17 cellular contexts compared by ENCODE assay signal in genomic region chr1:25253911-25254310, GRCh38. TPM values are rescaled to one million over a fixed set of nuclear protein-coding genes. Genes with fewer than 3 reads are reported as not detected.
DNase-seq lines count a peak whose midpoint lies in the region; FAIRE-seq and TF ChIP-seq lines count a peak whose summit lies in the region.
"Had no signal": no experiment of that assay in that cellular context is flagged by ENCODE, and none has a peak within 500 bp of the region (broad histone marks: within the 10 kb centered on the region; RNA-seq: fewer than 3 reads in every experiment).

No MANE protein-coding gene starts in this region.

- no peak overlapping the region for H3K4me3 Mint-ChIP-seq in activated CD4-positive, alpha-beta T cell treated with anti-CD3 and anti-CD28 coated beads, Interleukin-2, amount 10 ng/mL, durations not matched to agents 7 days and 5 days
- H3K4me3 Mint-ChIP-seq: activated naive CD8-positive, alpha-beta T cell treated with anti-CD3 and anti-CD28 coated beads for 36 hours; memory B cell had no signal

- H2BK12ac ChIP-seq in H1 (ENCODE audit: low read depth, low read length): no peak overlapping the region

- no peaks in the 10 kb centered on the region for H3K27me3 ChIP-seq in H1 (replicated peaks in 1 of 4; ENCODE audit: control insufficient read depth in 3 of 4, extremely low read depth in 1 of 4, insufficient read depth in 3 of 4, low read length in 3 of 4)
- no peaks in the 10 kb centered on the region for H3K27me3 ChIP-seq in osteoblast (ENCODE audit: insufficient read depth, low read length)
- H3K27me3 ChIP-seq: neutrophil had no signal

- TF ChIP-seq POLR2A in NB4 (IDR thresholded peaks at IDR 0.05; ENCODE audit: extremely low read depth, insufficient read length): no peak
- no peak for TF ChIP-seq POLR2A in H1 (IDR thresholded peaks at IDR 0.05; ENCODE audit: control extremely low read depth in 1 of 2, low read depth in 2 of 2, low read length in 2 of 2)

- no peak overlapping the region for H3K27ac Mint-ChIP-seq in activated CD4-positive, alpha-beta T cell treated with anti-CD3 and anti-CD28 coated beads, Interleukin-2, amount 10 ng/mL, durations not matched to agents 7 days and 5 days
- H3K27ac Mint-ChIP-seq: activated naive CD8-positive, alpha-beta T cell treated with anti-CD3 and anti-CD28 coated beads for 36 hours; memory B cell had no signal

- H3K9me3 Mint-ChIP-seq in activated CD4-positive, alpha-beta T cell treated with anti-CD3 and anti-CD28 coated beads, Interleukin-2, amount 10 ng/mL, durations not matched to agents 7 days and 5 days: no peaks in the 10 kb centered on the region
- H3K9me3 Mint-ChIP-seq: activated naive CD8-positive, alpha-beta T cell treated with anti-CD3 and anti-CD28 coated beads for 36 hours; memory B cell had no signal

- H2BK120ac ChIP-seq in H1 (replicated peaks; ENCODE audit: low read depth, low read length): no peak overlapping the region

- H4K91ac ChIP-seq in H1 (replicated peaks; ENCODE audit: insufficient read length, low read length): no peak overlapping the region

- H3K27me3 Mint-ChIP-seq in activated CD4-positive, alpha-beta T cell treated with anti-CD3 and anti-CD28 coated beads, Interleukin-2, amount 10 ng/mL, durations not matched to agents 7 days and 5 days: no peaks in the 10 kb centered on the region
- H3K27me3 Mint-ChIP-seq: activated naive CD8-positive, alpha-beta T cell treated with anti-CD3 and anti-CD28 coated beads for 36 hours; memory B cell had no signal

- H3K18ac ChIP-seq in H1 (ENCODE audit: extremely low read depth, low read length): no peak overlapping the region

- H3K36me3 ChIP-seq in H1 (ENCODE audit: control insufficient read depth in 2 of 4, insufficient read depth in 4 of 4, low read length in 3 of 4) (no peaks in the 10 kb centered on the region), osteoblast (ENCODE audit: insufficient read depth, low read length) (no peaks in the 10 kb centered on the region)
- H3K36me3 ChIP-seq: neutrophil had no signal

- H3K9ac ChIP-seq in H1 (replicated peaks in 1 of 4; ENCODE audit: extremely low read depth in 1 of 4, low read depth in 3 of 4, low read length in 3 of 4): no peak overlapping the region

- H4K20me1 ChIP-seq in H1 (replicated peaks in 1 of 2; ENCODE audit: control insufficient read depth in 1 of 2, insufficient read depth in 2 of 2, low read length in 2 of 2) (no peaks in the 10 kb centered on the region), osteoblast (ENCODE audit: insufficient read depth, low read length) (no peaks in the 10 kb centered on the region)

- no peak for TF ChIP-seq RAD21 in H1 (IDR thresholded peaks at IDR 0.05 in 1 of 2, conservative IDR thresholded peaks at IDR 0.05 in 1 of 2; ENCODE audit: low read depth in 2 of 2, low read length in 2 of 2)

- no peaks in the 10 kb centered on the region for H3K79me1 ChIP-seq in H1 (ENCODE audit: low read depth, low read length)

- no peak overlapping the region for H3K14ac ChIP-seq in H1 (ENCODE audit: insufficient read length)

- no peak overlapping the region for H3K23ac ChIP-seq in H1 (ENCODE audit: insufficient read length)

- peak; percentile 22 for DNase-seq in ELF-1 (ENCODE audit: low read depth, low spot score)
- DNase-seq in NB4 (ENCODE audit: low read depth): peak; percentile 0
- no peak for DNase-seq in H1 (ENCODE audit: low read depth in 1 of 2, low spot score in 2 of 2)
- peak; percentile 69 for DNase-seq in osteoblast (ENCODE audit: insufficient read length, low spot score, missing footprints)
- DNase-seq in activated CD4-positive, alpha-beta T cell treated with anti-CD3 and anti-CD28 coated beads for 4 hours: no peak
- DNase-seq in DMS79 (lab: John Stamatoyannopoulos, UW): no peak
- no peak for DNase-seq in activated CD4-positive, alpha-beta T cell treated with anti-CD3 and anti-CD28 coated beads, Interleukin-2, amount 10 ng/mL, durations not matched to agents 7 days and 5 days
- DNase-seq: activated naive CD8-positive, alpha-beta T cell treated with anti-CD3 and anti-CD28 coated beads for 36 hours; Caco-2; NCI-H1092 treated with DMSO at 0.1 percent for 48 hours; OCI-M1; stimulated activated naive CD8-positive, alpha-beta T cell treated with anti-CD3 and anti-CD28 coated beads, Interleukin-15, Interleukin-2, amounts not matched to agents 100 U/mL and 50 U/mL, for 24 hours had no signal

- H2BK20ac ChIP-seq in H1 (ENCODE audit: low read length): no peak overlapping the region

- TF ChIP-seq CTCF in NB4 (IDR thresholded peaks at IDR 0.05; ENCODE audit: low read depth, low read length) (no peak), H1 (IDR thresholded peaks at IDR 0.05; ENCODE audit: control extremely low read depth in 1 of 3, insufficient read depth in 1 of 3, low read depth in 1 of 3, low read length in 3 of 3) (no peak), osteoblast (IDR thresholded peaks at IDR 0.05; ENCODE audit: extremely low read depth, low read depth, low read length) (no peak)

- H3K27ac ChIP-seq in H1 (ENCODE audit: low read depth, low read length): 0 out of 2 replicates have a peak overlapping the region, but pooled peaks have one; percentile 51
- H3K27ac ChIP-seq in osteoblast (ENCODE audit: low read depth, low read length): peak overlapping the region; percentile 65
- H3K27ac ChIP-seq: neutrophil, skin epidermis had no signal

- H3K23me2 ChIP-seq in H1 (ENCODE audit: low read depth, low read length): no peaks in the 10 kb centered on the region

- CTCF ChIA-PET in H1 (lab: Charles Lee; ENCODE audit: partially characterized antibody): interaction anchor here (0.6 to 1.5 kb wide), 4 partner anchors 15 to 266 kb away, joined by 3 to 5 read pairs (median 3); no protein-coding TSS in a partner anchor
- CTCF ChIA-PET in activated CD4-positive, alpha-beta T cell treated with anti-CD3 and anti-CD28 coated beads, Interleukin-2, amount 10 ng/mL, durations not matched to agents 7 days and 5 days (lab: Charles Lee): interaction anchor here (0.8 to 2.4 kb wide), 2 partner anchors 14 to 325 kb away, joined by 3 to 9 read pairs; no protein-coding TSS in a partner anchor

- H3K4me1 Mint-ChIP-seq in activated CD4-positive, alpha-beta T cell treated with anti-CD3 and anti-CD28 coated beads, Interleukin-2, amount 10 ng/mL, durations not matched to agents 7 days and 5 days: no peaks in the 10 kb centered on the region

- H3K56ac ChIP-seq in H1 (replicated peaks; ENCODE audit: insufficient read length, low read depth, low read length): no peak overlapping the region

- H3K4me2 ChIP-seq in H1 (ENCODE audit: insufficient read depth in 1 of 2, low read depth in 2 of 2, low read length in 2 of 2): peak overlapping the region in 1 of 2 experiments; percentile 10; a peak in 1 of 4 replicates
- peak overlapping the region; percentile 11 for H3K4me2 ChIP-seq in osteoblast (ENCODE audit: insufficient read depth, low read length)

- H2BK5ac ChIP-seq in H1 (ENCODE audit: low read depth, low read length): no peak overlapping the region

- POLR2A ChIA-PET in H1 (lab: Charles Lee; ENCODE audit: partially characterized antibody): interaction anchor here (1.0 to 1.7 kb wide), 4 partner anchors 9 to 32 kb away, joined by 3 to 9 read pairs (median 4); no protein-coding TSS in a partner anchor
- POLR2A ChIA-PET in activated CD4-positive, alpha-beta T cell treated with anti-CD3 and anti-CD28 coated beads, Interleukin-2, amount 10 ng/mL, durations not matched to agents 7 days and 5 days (lab: Charles Lee): no interaction called here

- no peak overlapping the region for H2AFZ ChIP-seq in H1 (ENCODE audit: low read length)
- no peak overlapping the region for H2AFZ ChIP-seq in osteoblast (ENCODE audit: low read length)

- H3K4me1 ChIP-seq in H1 (replicated peaks in 1 of 4; ENCODE audit: control insufficient read depth in 3 of 4, insufficient read depth in 4 of 4, low read length in 3 of 4) (peaks cover 0 to 5% (median 4%) of the 10 kb centered on the region in 4 experiments; a peak in 4 of 7 replicates), osteoblast (ENCODE audit: insufficient read depth, low read length) (peaks cover 29% of the 10 kb centered on the region)

- no peak overlapping the region; the same call in 1 of the 2 replicates for H4K8ac ChIP-seq in H1 (ENCODE audit: extremely low read depth, insufficient read depth, low read length)

- H2AK5ac ChIP-seq in H1 (ENCODE audit: low read depth, low read length): no peak overlapping the region

- no peak overlapping the region for H3K4me3 ChIP-seq in NB4 (ENCODE audit: low read depth, low read length)
- no peak overlapping the region for H3K4me3 ChIP-seq in H1 (ENCODE audit: extremely low read depth in 1 of 4, insufficient read depth in 2 of 4, low read depth in 3 of 4, low read length in 4 of 4)
- no peak overlapping the region for H3K4me3 ChIP-seq in osteoblast (ENCODE audit: insufficient read depth, low read length)
- H3K4me3 ChIP-seq: skin epidermis had no signal

- peak; percentile 86 for FAIRE-seq in H1 (lab: Jason Lieb, UNC)

- no peaks in the 10 kb centered on the region for H3K9me3 ChIP-seq in H1 (ENCODE audit: insufficient read depth in 2 of 2, low read depth in 1 of 2, low read length in 1 of 2)
- no peaks in the 10 kb centered on the region for H3K9me3 ChIP-seq in osteoblast (ENCODE audit: low read depth, low read length)
- H3K9me3 ChIP-seq: Caco-2, neutrophil had no signal

- TF ChIP-seq EP300 in H1 (IDR thresholded peaks at IDR 0.05; ENCODE audit: borderline replicate concordance in 1 of 2, low read depth in 2 of 2, low read length in 2 of 2): no peak

- no peak overlapping the region for H4K5ac ChIP-seq in H1 (ENCODE audit: insufficient read length, low read depth, low read length)

- H3K79me2 ChIP-seq in H1 (ENCODE audit: control insufficient read depth in 1 of 2, insufficient read depth in 2 of 2, low read length in 2 of 2) (no peaks in the 10 kb centered on the region), osteoblast (ENCODE audit: insufficient read depth, low read length) (peaks cover 8% of the 10 kb centered on the region)

- no peaks in the 10 kb centered on the region for H3K36me3 Mint-ChIP-seq in activated CD4-positive, alpha-beta T cell treated with anti-CD3 and anti-CD28 coated beads, Interleukin-2, amount 10 ng/mL, durations not matched to agents 7 days and 5 days (ENCODE audit: low read depth)
- H3K36me3 Mint-ChIP-seq: activated naive CD8-positive, alpha-beta T cell treated with anti-CD3 and anti-CD28 coated beads for 36 hours; memory B cell had no signal

- 58% methylated on average over 2 of the region's 2 CpGs; no CpG with 5 or more reads in 1 of the 2 experiments for WGBS in H1 (ENCODE audit: extremely low coverage in 1 of 2, insufficient coverage in 1 of 2, insufficient read length in 1 of 2, insufficient replicate concordance in 2 of 2, low coverage in 1 of 2, low lambda C conversion rate in 2 of 2, missing lambda C conversion rate in 1 of 2), 2 experiments

- H2BK15ac ChIP-seq in H1 (ENCODE audit: low read length): no peak overlapping the region

- H3K4ac ChIP-seq in H1 (replicated peaks; ENCODE audit: insufficient read length, low read depth, low read length): no peak overlapping the region

RNA-seq across cellular contexts. Expression of gene RSRP1, which starts 6.7 kb away (rescaled TPM):
- 59.4 and 60.4 TPM in 2 replicates for total RNA-seq in H1 (2021; fragmentation: NEBNext Ultra II Directional; extraction: Animal tissue kit (Norgen Biotek cat#: 25700))
- polyA plus RNA-seq in H1 (2011; rRNA removed): 32.9 and 38.2 TPM in 2 replicates
- polyA plus RNA-seq in H1 (2011; cell fraction: cytosol; rRNA removed): 66.1 TPM
- 111 TPM for polyA plus RNA-seq in H1 (2011; cell fraction: nucleus; rRNA removed)
- polyA plus RNA-seq in H1 (2012, experiment 1 of 2): 33.1 to 58.0 TPM (median 48.2 TPM) in 4 replicates
- polyA plus RNA-seq in H1 (2012, experiment 2 of 2): 8.9 TPM
- polyA plus RNA-seq in H1 (2013, experiment 1 of 2): 57.6 TPM
- 50.1 TPM for polyA plus RNA-seq in H1 (2013, experiment 2 of 2)
- polyA minus RNA-seq in H1 (2011; rRNA and poly(A)+ RNA removed): 37.6 and 38.0 TPM in 2 replicates
- 41.4 TPM for polyA minus RNA-seq in H1 (2011; cell fraction: cytosol; rRNA and poly(A)+ RNA removed)
- 80.9 TPM for polyA minus RNA-seq in H1 (2011; cell fraction: nucleus; rRNA and poly(A)+ RNA removed)
- 102 and 103 TPM in 2 replicates for total RNA-seq in osteoblast
- total RNA-seq in activated CD4-positive, alpha-beta T cell treated with anti-CD3 and anti-CD28 coated beads, Interleukin-2, amount 10 ng/mL, durations not matched to agents 7 days and 5 days: 100 to 1,000 TPM; 213 to 271 TPM

RNA-seq across cellular contexts. Expression of gene RHD, which starts 18.4 kb away (rescaled TPM):
- total RNA-seq in H1 (2021; fragmentation: NEBNext Ultra II Directional; extraction: Animal tissue kit (Norgen Biotek cat#: 25700)): not detected in 2 replicates
- polyA plus RNA-seq in H1 (2011; rRNA removed): 0.21 and 0.33 TPM in 2 replicates
- 0.08 TPM for polyA plus RNA-seq in H1 (2011; cell fraction: cytosol; rRNA removed)
- 0.13 TPM for polyA plus RNA-seq in H1 (2011; cell fraction: nucleus; rRNA removed)
- polyA plus RNA-seq in H1 (2012, experiment 1 of 2): 0.32 to 0.72 TPM (median 0.52 TPM) in 4 replicates
- polyA plus RNA-seq in H1 (2012, experiment 2 of 2): 0.12 TPM
- 0.02 TPM for polyA plus RNA-seq in H1 (2013, experiment 1 of 2)
- polyA plus RNA-seq in H1 (2013, experiment 2 of 2): 0.04 TPM
- 2.7 TPM in 1 of 2 replicates, not detected in the other for polyA minus RNA-seq in H1 (2011; rRNA and poly(A)+ RNA removed)
- polyA minus RNA-seq in H1 (2011; cell fraction: cytosol; rRNA and poly(A)+ RNA removed): not detected
- not detected for polyA minus RNA-seq in H1 (2011; cell fraction: nucleus; rRNA and poly(A)+ RNA removed)
- total RNA-seq in osteoblast: not detected in 2 replicates
- total RNA-seq in activated CD4-positive, alpha-beta T cell treated with anti-CD3 and anti-CD28 coated beads, Interleukin-2, amount 10 ng/mL, durations not matched to agents 7 days and 5 days: not detected
- total RNA-seq: activated naive CD8-positive, alpha-beta T cell treated with anti-CD3 and anti-CD28 coated beads for 36 hours; Caco-2; chondrocyte; HT1080 had no signal

RNA-seq across cellular contexts. Expression of gene SYF2, which starts 21.6 kb away (rescaled TPM):
- 27.0 and 33.0 TPM in 2 replicates for total RNA-seq in H1 (2021; fragmentation: NEBNext Ultra II Directional; extraction: Animal tissue kit (Norgen Biotek cat#: 25700))
- polyA plus RNA-seq in H1 (2011; rRNA removed): 5.6 and 7.5 TPM in 2 replicates
- 18.7 TPM for polyA plus RNA-seq in H1 (2011; cell fraction: cytosol; rRNA removed)
- polyA plus RNA-seq in H1 (2011; cell fraction: nucleus; rRNA removed): 3.3 TPM
- 25.4 to 44.2 TPM (median 29.6 TPM) in 4 replicates for polyA plus RNA-seq in H1 (2012, experiment 1 of 2)
- 8.1 TPM for polyA plus RNA-seq in H1 (2012, experiment 2 of 2)
- polyA plus RNA-seq in H1 (2013, experiment 1 of 2): 49.2 TPM
- polyA plus RNA-seq in H1 (2013, experiment 2 of 2): 48.2 TPM
- polyA minus RNA-seq in H1 (2011; rRNA and poly(A)+ RNA removed): 3.8 and 4.2 TPM in 2 replicates
- 6.1 TPM for polyA minus RNA-seq in H1 (2011; cell fraction: cytosol; rRNA and poly(A)+ RNA removed)
- 6.8 TPM for polyA minus RNA-seq in H1 (2011; cell fraction: nucleus; rRNA and poly(A)+ RNA removed)
- 39.4 and 41.5 TPM in 2 replicates for total RNA-seq in osteoblast
- total RNA-seq in activated CD4-positive, alpha-beta T cell treated with anti-CD3 and anti-CD28 coated beads, Interleukin-2, amount 10 ng/mL, durations not matched to agents 7 days and 5 days: 10 to 100 TPM; 46.5 to 53.0 TPM

Comparison
In these comparisons a context has a peak if more than half of its experiments do, and no peak if none do; other contexts are left out.
1. DNase-seq: peak in ELF-1 (single experiment), NB4 (single experiment) and osteoblast (single experiment); none in H1 (0 of 2), activated CD4-positive, alpha-beta T cell treated with anti-CD3 and anti-CD28 coated beads for 4 hours (0 of 2), DMS79 (single experiment) and activated CD4-positive, alpha-beta T cell treated with anti-CD3 and anti-CD28 coated beads, Interleukin-2, amount 10 ng/mL, durations not matched to agents 7 days and 5 days (single experiment).